Comparison of ENCODE assay signal across 9 cellular contexts in genomic region chr2:38690499-38691420, GRCh38. TPM values are rescaled to one million over a fixed set of nuclear protein-coding genes. Genes with fewer than 3 reads are reported as not detected.
DNase-seq lines count a peak whose midpoint lies in the region; ATAC-seq, FAIRE-seq and TF ChIP-seq lines count a peak whose summit lies in the region.
"Had no signal": no experiment of that assay in that cellular context is flagged by ENCODE, and none has a peak within 500 bp of the region (broad histone marks: within the 10 kb centered on the region; RNA-seq: fewer than 3 reads in every experiment).

No MANE protein-coding gene starts in this region.

- FAIRE-seq in kidney (lab: Jason Lieb, UNC), result no peak
- no peak for FAIRE-seq in D721Med (lab: Jason Lieb, UNC)

- H3K23me2 ChIP-seq in H9 (ENCODE audit: insufficient read length, low read depth, low read length, poor library complexity, severe bottlenecking), result no peaks in the 10 kb centered on the region

- no peak overlapping the region for H3K4ac ChIP-seq in H9 (ENCODE audit: low read depth, low read length)

- H3K36me3 ChIP-seq in CD8-positive, alpha-beta T cell (ENCODE audit: insufficient read depth, low read length), result peaks cover 7% of the 10 kb centered on the region
- H3K36me3 ChIP-seq in mesodermal cell (ENCODE audit: control insufficient read depth, insufficient read depth, low read length) (peaks cover 9% of the 10 kb centered on the region), kidney (ENCODE audit: control insufficient read depth in 1 of 2, insufficient read depth in 2 of 2, low read length in 2 of 2) (peaks cover 7 to 27% of the 10 kb centered on the region in 2 donors)

- H3K27me3 Mint-ChIP-seq in CD8-positive, alpha-beta T cell (ENCODE audit: low read depth), result no peaks in the 10 kb centered on the region
- H3K27me3 Mint-ChIP-seq in H9 (ENCODE audit: low read depth), result no peaks in the 10 kb centered on the region
- H3K27me3 Mint-ChIP-seq: memory B cell had no signal

- H4K5ac ChIP-seq in H9 (ENCODE audit: insufficient read length, low read depth, low read length), result no peak overlapping the region

- no peak for ATAC-seq in CD8-positive, alpha-beta T cell
- no peak for ATAC-seq in HG03045 (IDR thresholded peaks at IDR 0.05; ENCODE audit: unreplicated experiment)

- H3K9me3 Mint-ChIP-seq in CD8-positive, alpha-beta T cell, result no peaks in the 10 kb centered on the region
- H3K9me3 Mint-ChIP-seq in H9, result no peaks in the 10 kb centered on the region
- H3K9me3 Mint-ChIP-seq: memory B cell had no signal

- no peaks in the 10 kb centered on the region for H3K79me2 ChIP-seq in H9 (ENCODE audit: insufficient read depth, low read length)

- no peak overlapping the region for H3K18ac ChIP-seq in H9 (ENCODE audit: insufficient read length, low read depth, low read length)

- H3K14ac ChIP-seq in H9 (ENCODE audit: insufficient read depth, low read length), result no peak overlapping the region

- H3K9ac ChIP-seq in kidney (ENCODE audit: low read length in 2 of 2) (no peak overlapping the region), H9 (ENCODE audit: extremely low read depth, insufficient read length, low read length) (no peak overlapping the region)

- no peaks in the 10 kb centered on the region for H3K79me1 ChIP-seq in H9 (ENCODE audit: insufficient read depth, low read depth, low read length, poor library complexity, severe bottlenecking)

- H3K4me1 Mint-ChIP-seq in CD8-positive, alpha-beta T cell (ENCODE audit: low read depth), result peaks cover 30% of the 10 kb centered on the region
- H3K4me1 Mint-ChIP-seq in H9, result peaks cover 0 to 11% of the 10 kb centered on the region in 2 experiments; a peak in 2 of 4 replicates

- no peak overlapping the region for H3T11ph ChIP-seq in H9 (ENCODE audit: low read length)

- H2BK120ac ChIP-seq in H9 (ENCODE audit: low read depth, low read length, poor library complexity, severe bottlenecking), result no peak overlapping the region

- no peaks in the 10 kb centered on the region for H4K20me1 ChIP-seq in H9 (ENCODE audit: control insufficient read depth, insufficient read depth, insufficient read length)

- H3K27ac ChIP-seq in CD8-positive, alpha-beta T cell (ENCODE audit: low read depth, low read length), result no peak overlapping the region
- H3K27ac ChIP-seq in mesodermal cell (ENCODE audit: low read depth, low read length, severe bottlenecking), result peak overlapping the region; percentile 92
- H3K27ac ChIP-seq in kidney (ENCODE audit: low read depth in 2 of 2, low read length in 2 of 2), result no peak overlapping the region
- H3K27ac ChIP-seq in H9 (ENCODE audit: insufficient read length, low read depth, low read length), result no peak overlapping the region

- no peak for DNase-seq in CD8-positive, alpha-beta T cell
- DNase-seq in LoVo (ENCODE audit: low spot score) (peak; percentile 57), astrocyte of the spinal cord (ENCODE audit: low read depth, low spot score) (peak; percentile 90), kidney (no peak), D721Med (ENCODE audit: insufficient read length, low spot score) (no peak), H9 (no peak)

- H3K36me3 Mint-ChIP-seq in CD8-positive, alpha-beta T cell, result peaks cover 68% of the 10 kb centered on the region
- peaks cover 0 to 4% (median 4%) of the 10 kb centered on the region in 3 experiments; a peak in 3 of 7 replicates for H3K36me3 Mint-ChIP-seq in H9 (ENCODE audit: insufficient read depth in 1 of 3, low read depth in 3 of 3)

- H3K4me3 ChIP-seq in CD8-positive, alpha-beta T cell (ENCODE audit: low read depth, low read length), result no peak overlapping the region
- H3K4me3 ChIP-seq in astrocyte of the spinal cord (ENCODE audit: low read depth, low read length) (no peak overlapping the region), mesodermal cell (ENCODE audit: extremely low read depth, insufficient read depth, low read length, poor library complexity, severe bottlenecking) (no peak overlapping the region), kidney (ENCODE audit: low read length in 2 of 2) (no peak overlapping the region)

- H3K27ac Mint-ChIP-seq in CD8-positive, alpha-beta T cell, result peak overlapping the region; percentile 3
- H3K27ac Mint-ChIP-seq in H9, result no peak overlapping the region
- H3K27ac Mint-ChIP-seq: memory B cell had no signal

- no peak overlapping the region for H3K4me2 ChIP-seq in H9 (ENCODE audit: insufficient read depth, insufficient read length, low read length)

- no peak for TF ChIP-seq CTCF in CD8-positive, alpha-beta T cell (IDR thresholded peaks at IDR 0.05)
- TF ChIP-seq CTCF in astrocyte of the spinal cord (IDR thresholded peaks at IDR 0.05; ENCODE audit: low read depth, low read length) (no peak), kidney (IDR thresholded peaks at IDR 0.05; ENCODE audit: borderline replicate concordance, extremely low read depth, insufficient read depth) (no peak), D721Med (IDR thresholded peaks at IDR 0.05; ENCODE audit: insufficient read depth, missing control alignments) (no peak), H9 (conservative IDR thresholded peaks at IDR 0.05) (no peak)

- no peak overlapping the region for H4K91ac ChIP-seq in H9 (ENCODE audit: insufficient read length, low read depth, low read length)

- H2BK15ac ChIP-seq in H9 (ENCODE audit: low read depth, low read length), result no peak overlapping the region

- no peaks in the 10 kb centered on the region for H3K4me1 ChIP-seq in CD8-positive, alpha-beta T cell (ENCODE audit: insufficient read depth, low read length)
- H3K4me1 ChIP-seq in mesodermal cell (ENCODE audit: control insufficient read depth, insufficient read depth, low read length, poor library complexity, severe bottlenecking) (peaks cover 31% of the 10 kb centered on the region), kidney (ENCODE audit: control insufficient read depth in 1 of 2, insufficient read depth in 1 of 2, low read depth in 1 of 2, low read length in 2 of 2) (no peaks in the 10 kb centered on the region), H9 (ENCODE audit: insufficient read depth, low read length) (no peaks in the 10 kb centered on the region)

- POLR2A ChIA-PET in CD8-positive, alpha-beta T cell (lab: Charles Lee), result interaction anchor here (1.2 kb wide), 2 partner anchors 15 to 86 kb away, joined by 3 read pairs; no protein-coding TSS in a partner anchor

- H4K8ac ChIP-seq in H9 (replicated peaks; ENCODE audit: insufficient read length, low read depth, low read length), result no peak overlapping the region

- intact Hi-C loops in CD8-positive, alpha-beta T cell (cut with DNase I, micrococcal nuclease), result no loop called here
- intact Hi-C loops in kidney (cut with DNase I), result no loop called here

- CTCF ChIA-PET in CD8-positive, alpha-beta T cell (lab: Charles Lee), result interaction anchor here (1.0 to 1.5 kb wide), 4 partner anchors 23 to 109 kb away, joined by 3 to 4 read pairs (median 4); no protein-coding TSS in a partner anchor

- no peak overlapping the region for H3K23ac ChIP-seq in H9 (ENCODE audit: insufficient read length, low read depth, low read length)

- no peak overlapping the region for H2AFZ ChIP-seq in H9 (ENCODE audit: low read length)

- H3K27me3 ChIP-seq in CD8-positive, alpha-beta T cell (ENCODE audit: insufficient read depth, low read length), result no peaks in the 10 kb centered on the region
- no peaks in the 10 kb centered on the region for H3K27me3 ChIP-seq in H9 (ENCODE audit: insufficient read depth, low read length)

- no peak overlapping the region for H3K56ac ChIP-seq in H9 (ENCODE audit: insufficient read length, low read depth, low read length)

- in situ Hi-C loops in astrocyte of the spinal cord (cut with HindIII; ENCODE audit: low sequenced_read_pairs), result no loop called here

- H2AK5ac ChIP-seq in H9 (ENCODE audit: insufficient read length, low read length), result no peak overlapping the region

- H3K9me3 ChIP-seq in CD8-positive, alpha-beta T cell (ENCODE audit: low read length), result no peaks in the 10 kb centered on the region
- no peaks in the 10 kb centered on the region for H3K9me3 ChIP-seq in mesodermal cell (ENCODE audit: control insufficient read depth, low read length)
- H3K9me3 ChIP-seq in kidney (ENCODE audit: control insufficient read depth in 1 of 2, low read length in 2 of 2), result no peaks in the 10 kb centered on the region
- H3K9me3 ChIP-seq in H9 (ENCODE audit: control insufficient read depth, low read depth, low read length), result no peaks in the 10 kb centered on the region

- 89 to 92% methylated on average over 5 to 6 of the region's 8 CpGs for WGBS in mesodermal cell (ENCODE audit: insufficient coverage in 2 of 2), 2 experiments
- WGBS in H9 (ENCODE audit: extremely low coverage, insufficient read length, low lambda C conversion rate), result no CpG with 5 or more reads among the region's 8 CpGs

- H3K4me3 Mint-ChIP-seq in CD8-positive, alpha-beta T cell, result no peak overlapping the region
- H3K4me3 Mint-ChIP-seq in H9, result no peak overlapping the region
- H3K4me3 Mint-ChIP-seq: memory B cell had no signal

- H2BK5ac ChIP-seq in H9 (ENCODE audit: insufficient read length, low read length), result no peak overlapping the region

- no peak overlapping the region for H2BK12ac ChIP-seq in H9 (ENCODE audit: insufficient read length, low read depth, low read length)

- no peak overlapping the region for H2BK20ac ChIP-seq in H9 (ENCODE audit: low read depth, low read length, poor library complexity, severe bottlenecking)

RNA-seq across cellular contexts. Expression of gene GALM, which starts 24.8 kb away (rescaled TPM):
- 1 to 10 TPM; 4.4 to 4.7 TPM for total RNA-seq in CD8-positive, alpha-beta T cell
- polyA plus RNA-seq in mesodermal cell (2013, experiment 1 of 2), result 19.3 TPM
- polyA plus RNA-seq in mesodermal cell (2013, experiment 2 of 2), result 17.1 TPM
- total RNA-seq in kidney (17.9 TPM), H9 (2021) (10.0 and 10.4 TPM in 2 replicates)
- polyA plus RNA-seq in kidney (ENCODE audit: insufficient read depth, low read depth, low replicate concordance), result 79.9 TPM

Comparison
In these comparisons a context has a peak if more than half of its experiments do, and no peak if none do; other contexts are left out.
1. DNase-seq: peak in LoVo (single experiment) and astrocyte of the spinal cord (single experiment); none in CD8-positive, alpha-beta T cell (0 of 7), kidney (single experiment), D721Med (single experiment) and H9 (single experiment).